ENCODE assay signal across 1 cellular context in the genomic region with DNA sequence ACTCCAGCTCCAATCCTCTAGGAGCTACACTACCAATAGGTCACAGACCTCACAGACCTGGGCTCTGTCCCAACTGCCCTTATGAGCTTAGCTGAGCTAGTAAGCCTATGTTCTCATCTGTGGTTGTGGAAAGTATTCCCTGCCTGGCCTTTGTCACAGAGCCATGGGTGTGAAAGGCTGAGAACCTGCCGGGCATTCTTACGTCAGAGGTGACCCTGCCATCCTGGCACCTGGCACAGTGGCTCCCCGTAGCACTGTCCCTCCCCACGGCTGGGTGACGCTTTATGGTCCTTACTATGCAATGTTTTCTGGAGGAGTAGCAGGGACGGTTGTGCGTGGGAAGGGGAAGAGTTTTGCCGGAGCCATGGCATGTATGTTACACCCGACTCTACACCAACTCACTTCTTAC.
TF ChIP-seq lines count a peak whose summit lies in the region.

No MANE protein-coding gene starts in this region.

TF ChIP-seq in IMR-90, 13 proteins besides CTCF, POLR2A, EP300 and RAD21:
- TF ChIP-seq NFE2L2 (IDR thresholded peaks at IDR 0.05; ENCODE audit: low read depth, low read length), result no peak
- TF ChIP-seq, protein P1, sequence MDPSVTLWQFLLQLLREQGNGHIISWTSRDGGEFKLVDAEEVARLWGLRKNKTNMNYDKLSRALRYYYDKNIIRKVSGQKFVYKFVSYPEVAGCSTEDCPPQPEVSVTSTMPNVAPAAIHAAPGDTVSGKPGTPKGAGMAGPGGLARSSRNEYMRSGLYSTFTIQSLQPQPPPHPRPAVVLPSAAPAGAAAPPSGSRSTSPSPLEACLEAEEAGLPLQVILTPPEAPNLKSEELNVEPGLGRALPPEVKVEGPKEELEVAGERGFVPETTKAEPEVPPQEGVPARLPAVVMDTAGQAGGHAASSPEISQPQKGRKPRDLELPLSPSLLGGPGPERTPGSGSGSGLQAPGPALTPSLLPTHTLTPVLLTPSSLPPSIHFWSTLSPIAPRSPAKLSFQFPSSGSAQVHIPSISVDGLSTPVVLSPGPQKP (IDR thresholded peaks at IDR 0.05; ENCODE audit: borderline replicate concordance, low read depth, low read length), result no peak
- no peak for TF ChIP-seq CEBPB (IDR thresholded peaks at IDR 0.05; ENCODE audit: low read depth, low read length)
- no peak for TF ChIP-seq BHLHE40 (IDR thresholded peaks at IDR 0.05; ENCODE audit: low read depth, low read length)
- TF ChIP-seq, protein P2, sequence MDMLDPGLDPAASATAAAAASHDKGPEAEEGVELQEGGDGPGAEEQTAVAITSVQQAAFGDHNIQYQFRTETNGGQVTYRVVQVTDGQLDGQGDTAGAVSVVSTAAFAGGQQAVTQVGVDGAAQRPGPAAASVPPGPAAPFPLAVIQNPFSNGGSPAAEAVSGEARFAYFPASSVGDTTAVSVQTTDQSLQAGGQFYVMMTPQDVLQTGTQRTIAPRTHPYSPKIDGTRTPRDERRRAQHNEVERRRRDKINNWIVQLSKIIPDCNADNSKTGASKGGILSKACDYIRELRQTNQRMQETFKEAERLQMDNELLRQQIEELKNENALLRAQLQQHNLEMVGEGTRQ (IDR thresholded peaks at IDR 0.05; ENCODE audit: low read depth, low read length), result no peak
- TF ChIP-seq MXI1 (IDR thresholded peaks at IDR 0.05; ENCODE audit: borderline replicate concordance, low read depth, low read length), result no peak
- no peak for TF ChIP-seq MAFK (IDR thresholded peaks at IDR 0.05; ENCODE audit: low read depth, low read length)
